Comparison of ENCODE assay signal across 20 cellular contexts in the genomic region with DNA sequence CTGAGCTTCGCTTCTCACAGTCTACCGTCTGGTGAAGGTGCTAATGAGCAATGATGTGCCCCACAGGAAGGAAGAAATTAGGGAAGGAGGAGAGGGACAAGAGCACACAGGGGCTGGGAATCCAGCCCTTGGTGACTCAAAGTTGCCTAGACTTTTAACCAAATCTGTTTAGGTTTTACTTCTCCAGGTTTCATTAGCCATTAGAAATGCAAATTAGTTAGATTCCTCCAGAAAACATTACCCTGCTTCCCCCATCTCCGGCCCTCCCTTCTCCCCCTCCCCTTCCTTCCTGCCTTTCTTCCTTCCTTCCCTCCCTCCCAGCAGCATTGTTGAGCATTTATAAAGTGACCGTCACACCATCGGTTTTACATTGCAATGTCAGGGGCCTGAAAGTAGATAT. TPM values are rescaled to one million over a fixed set of nuclear protein-coding genes. Genes with fewer than 3 reads are reported as not detected.
DNase-seq lines count a peak whose midpoint lies in the region; ATAC-seq and TF ChIP-seq lines count a peak whose summit lies in the region.
"Had no signal": no experiment of that assay in that cellular context is flagged by ENCODE, and none has a peak within 500 bp of the region (broad histone marks: within the 10 kb centered on the region; RNA-seq: fewer than 3 reads in every experiment).

No MANE protein-coding gene starts in this region.

- no peak overlapping the region for H3K56ac ChIP-seq in H9 (ENCODE audit: insufficient read length, low read depth, low read length)

- H3K27ac ChIP-seq in A673 (ENCODE audit: low read depth, low read length, poor library complexity, severe bottlenecking) (no peak overlapping the region), H9 (ENCODE audit: insufficient read length, low read depth, low read length) (peak overlapping the region; percentile 41), iPS-18a (ENCODE audit: low read length) (no peak overlapping the region), mesenchymal stem cell (ENCODE audit: low read length, poor library complexity, severe bottlenecking) (no peak overlapping the region)
- H3K27ac ChIP-seq: SK-N-MC had no signal

- H3K4me2 ChIP-seq in H9 (ENCODE audit: insufficient read depth, insufficient read length, low read length) (peak overlapping the region; percentile 41), mesenchymal stem cell (ENCODE audit: low read length, poor library complexity, severe bottlenecking) (no peak overlapping the region)

- peaks cover 7% of the 10 kb centered on the region for H3K23me2 ChIP-seq in H9 (ENCODE audit: insufficient read length, low read depth, low read length, poor library complexity, severe bottlenecking)

- DNase-seq in A673 (ENCODE audit: low spot score), result peak; percentile 71
- DNase-seq in H9, result no peak
- no peak for DNase-seq in WTC11 (ENCODE audit: low spot score)
- no peak for DNase-seq in MV-4-11 (lab: John Stamatoyannopoulos, UW)
- no peak for DNase-seq in mesenchymal stem cell
- no peak for DNase-seq in putamen (ENCODE audit: low spot score)
- no peak for DNase-seq in KG1 (lab: John Stamatoyannopoulos, UW)
- DNase-seq: CD8-positive, alpha-beta memory T cell; DMS53; EL; KBM-7; NCI-H1417; NCI-H187; NCI-H2107; NCI-H510A treated with DMSO at 0.1 percent for 48 hours; NCI-H774; OCI-M1; SHP77 had no signal

- no peak overlapping the region for H3T11ph ChIP-seq in H9 (ENCODE audit: low read length)

- no peaks in the 10 kb centered on the region for H3K79me2 ChIP-seq in H9 (ENCODE audit: insufficient read depth, low read length)

- H3K14ac ChIP-seq in H9 (ENCODE audit: insufficient read depth, low read length) (no peak overlapping the region), mesenchymal stem cell (ENCODE audit: low read length in 2 of 2) (no peak overlapping the region)

- no peak overlapping the region for H4K5ac ChIP-seq in H9 (ENCODE audit: insufficient read length, low read depth, low read length)

- H2BK12ac ChIP-seq in H9 (ENCODE audit: insufficient read length, low read depth, low read length), result no peak overlapping the region
- H2BK12ac ChIP-seq in mesenchymal stem cell (ENCODE audit: low read length in 2 of 2), result no peak overlapping the region

- no peak overlapping the region for H3K9ac ChIP-seq in H9 (ENCODE audit: extremely low read depth, insufficient read length, low read length)
- no peak overlapping the region for H3K9ac ChIP-seq in iPS-18a (ENCODE audit: low read length)
- no peak overlapping the region for H3K9ac ChIP-seq in mesenchymal stem cell (ENCODE audit: low read length)

- no peak overlapping the region for H2AK5ac ChIP-seq in H9 (ENCODE audit: insufficient read length, low read length)
- no peak overlapping the region for H2AK5ac ChIP-seq in mesenchymal stem cell (ENCODE audit: low read length, severe bottlenecking)

- H3K18ac ChIP-seq in H9 (ENCODE audit: insufficient read length, low read depth, low read length) (no peak overlapping the region), mesenchymal stem cell (ENCODE audit: low read depth in 1 of 2, low read length in 2 of 2) (no peak overlapping the region)

- TF ChIP-seq CTCF in A673 (conservative IDR thresholded peaks at IDR 0.05; ENCODE audit: low read depth, low read length) (no peak), H9 (conservative IDR thresholded peaks at IDR 0.05) (no peak), WTC11 (IDR thresholded peaks at IDR 0.05) (no peak)

- H3K4me1 ChIP-seq in A673 (ENCODE audit: insufficient read depth, low read length, poor library complexity, severe bottlenecking), result peaks cover 44% of the 10 kb centered on the region
- peaks cover 14% of the 10 kb centered on the region for H3K4me1 ChIP-seq in H9 (ENCODE audit: insufficient read depth, low read length)
- H3K4me1 ChIP-seq in iPS-18a (ENCODE audit: control insufficient read depth, low read depth, low read length), result peaks cover 41% of the 10 kb centered on the region
- peaks cover 14% of the 10 kb centered on the region for H3K4me1 ChIP-seq in mesenchymal stem cell (ENCODE audit: control insufficient read depth, insufficient read depth, low read depth, low read length)

- POLR2A ChIA-PET in A673 (lab: Charles Lee; ENCODE audit: low non-redundant PET), result no interaction called here
- POLR2A ChIA-PET in WTC11 (lab: Charles Lee), result interaction anchor here (1.4 to 1.5 kb wide), 2 partner anchors 11 to 171 kb away, joined by 3 to 4 read pairs; partner anchors contain the start of genes NKIRAS1 and RPL15

- H3K4me1 Mint-ChIP-seq in H9 (peaks cover 50 to 59% of the 10 kb centered on the region in 2 experiments), WTC11 (peaks cover 88% of the 10 kb centered on the region)
- H3K4me1 Mint-ChIP-seq: CD8-positive, alpha-beta memory T cell had no signal

- no peak overlapping the region for H4K91ac ChIP-seq in H9 (ENCODE audit: insufficient read length, low read depth, low read length)
- H4K91ac ChIP-seq in mesenchymal stem cell (ENCODE audit: low read length), result no peak overlapping the region

- H3K36me3 ChIP-seq in A673 (ENCODE audit: insufficient read depth, low read length, poor library complexity, severe bottlenecking), result no peaks in the 10 kb centered on the region
- no peaks in the 10 kb centered on the region for H3K36me3 ChIP-seq in iPS-18a (ENCODE audit: control insufficient read depth, low read depth, low read length)
- H3K36me3 ChIP-seq in mesenchymal stem cell (ENCODE audit: control insufficient read depth in 1 of 2, insufficient read depth in 2 of 2, low read depth in 1 of 2, low read length in 2 of 2), result no peaks in the 10 kb centered on the region

- H3K23ac ChIP-seq in H9 (ENCODE audit: insufficient read length, low read depth, low read length) (no peak overlapping the region), mesenchymal stem cell (ENCODE audit: low read length in 2 of 2) (no peak overlapping the region)

- H3K79me1 ChIP-seq in H9 (ENCODE audit: insufficient read depth, low read depth, low read length, poor library complexity, severe bottlenecking), result no peaks in the 10 kb centered on the region
- H3K79me1 ChIP-seq in mesenchymal stem cell (replicated peaks; ENCODE audit: low read length, poor library complexity, severe bottlenecking), result no peaks in the 10 kb centered on the region

- intact Hi-C loops in A673 (cut with micrococcal nuclease; ENCODE audit: unreplicated experiment), result no loop called here

- H3K27ac Mint-ChIP-seq in H9, result peak overlapping the region in 1 of 3 experiments; percentile 88; a peak in 2 of 7 replicates
- peak overlapping the region; percentile 68 for H3K27ac Mint-ChIP-seq in WTC11
- H3K27ac Mint-ChIP-seq: CD8-positive, alpha-beta memory T cell had no signal

- H4K8ac ChIP-seq in H9 (replicated peaks; ENCODE audit: insufficient read length, low read depth, low read length) (no peak overlapping the region), mesenchymal stem cell (ENCODE audit: low read length) (no peak overlapping the region)

- H4K20me1 ChIP-seq in H9 (ENCODE audit: control insufficient read depth, insufficient read depth, insufficient read length), result no peaks in the 10 kb centered on the region

- H3K27me3 ChIP-seq in A673 (replicated peaks; ENCODE audit: insufficient read depth, low read depth, low read length, poor library complexity) (no peaks in the 10 kb centered on the region), H9 (ENCODE audit: insufficient read depth, low read length) (peaks cover 25% of the 10 kb centered on the region; the same call in 1 of the 2 replicates), iPS-18a (ENCODE audit: control insufficient read depth, insufficient read depth, low read length) (peaks cover 49% of the 10 kb centered on the region), mesenchymal stem cell (ENCODE audit: control insufficient read depth in 1 of 2, insufficient read depth in 1 of 2, low read length in 2 of 2) (peaks cover 4 to 15% of the 10 kb centered on the region in 2 experiments)

- H3K9me3 ChIP-seq in A673 (ENCODE audit: low read depth, low read length, poor library complexity, severe bottlenecking) (no peaks in the 10 kb centered on the region), H9 (ENCODE audit: control insufficient read depth, low read depth, low read length) (no peaks in the 10 kb centered on the region), iPS-18a (ENCODE audit: control insufficient read depth, low read depth, low read length) (no peaks in the 10 kb centered on the region), mesenchymal stem cell (ENCODE audit: control insufficient read depth, low read length) (no peaks in the 10 kb centered on the region)

- H3K27me3 Mint-ChIP-seq in H9 (ENCODE audit: low read depth) (peaks cover 51% of the 10 kb centered on the region), WTC11 (ENCODE audit: low read depth) (peaks cover 49% of the 10 kb centered on the region)

- H2BK5ac ChIP-seq in H9 (ENCODE audit: insufficient read length, low read length) (no peak overlapping the region), mesenchymal stem cell (ENCODE audit: low read depth, low read length, poor library complexity, severe bottlenecking) (no peak overlapping the region)

- CTCF ChIA-PET in A673 (lab: Charles Lee) (interaction anchor here (0.5 kb wide), 2 partner anchors 10 to 116 kb away, joined by 3 to 4 read pairs; no protein-coding TSS in a partner anchor), WTC11 (lab: Charles Lee) (interaction anchor here (0.6 to 2.0 kb wide), 6 partner anchors 15 to 604 kb away, joined by 3 to 9 read pairs (median 4); no protein-coding TSS in a partner anchor)

- no peaks in the 10 kb centered on the region for H3K9me3 Mint-ChIP-seq in H9
- no peaks in the 10 kb centered on the region for H3K9me3 Mint-ChIP-seq in WTC11
- H3K9me3 Mint-ChIP-seq: CD8-positive, alpha-beta memory T cell had no signal

- H2AFZ ChIP-seq in H9 (ENCODE audit: low read length) (no peak overlapping the region), mesenchymal stem cell (ENCODE audit: low read depth, low read length) (no peak overlapping the region)

- no peak overlapping the region for H2BK15ac ChIP-seq in H9 (ENCODE audit: low read depth, low read length)
- no peak overlapping the region for H2BK15ac ChIP-seq in mesenchymal stem cell (ENCODE audit: low read depth, poor library complexity, severe bottlenecking)

- H3K4me3 ChIP-seq in A673 (ENCODE audit: low read depth, low read length, poor library complexity, severe bottlenecking), result no peak overlapping the region
- H3K4me3 ChIP-seq in iPS-18a (ENCODE audit: low read length), result peak overlapping the region; percentile 42
- no peak overlapping the region for H3K4me3 ChIP-seq in mesenchymal stem cell (ENCODE audit: insufficient read depth in 1 of 2, low read depth in 1 of 2, low read length in 2 of 2)
- H3K4me3 ChIP-seq: SK-N-MC had no signal

- BruUV-seq in A673 (replicated peaks; lab: Mats Ljungman, UMichigan), result no TSS peak

- no peak overlapping the region for H2BK20ac ChIP-seq in H9 (ENCODE audit: low read depth, low read length, poor library complexity, severe bottlenecking)

- peak; percentile 38 for ATAC-seq in WTC11

- no peaks in the 10 kb centered on the region for H3K36me3 Mint-ChIP-seq in H9 (ENCODE audit: insufficient read depth in 1 of 3, low read depth in 3 of 3)
- H3K36me3 Mint-ChIP-seq in WTC11, result no peaks in the 10 kb centered on the region
- H3K36me3 Mint-ChIP-seq: CD8-positive, alpha-beta memory T cell had no signal

- no peak overlapping the region for H2BK120ac ChIP-seq in H9 (ENCODE audit: low read depth, low read length, poor library complexity, severe bottlenecking)
- no peak overlapping the region for H2BK120ac ChIP-seq in mesenchymal stem cell (ENCODE audit: low read depth, low read length)

- H3K4ac ChIP-seq in H9 (ENCODE audit: low read depth, low read length) (no peak overlapping the region), mesenchymal stem cell (ENCODE audit: low read depth in 1 of 2, low read length in 2 of 2) (peak overlapping the region in 1 of 2 experiments; percentile 9)

- no CpG with 5 or more reads among the region's 5 CpGs for WGBS in H9 (ENCODE audit: extremely low coverage, insufficient read length, low lambda C conversion rate)
- 20% methylated on average over 5 of the region's 5 CpGs for WGBS in mesenchymal stem cell

- H3K4me3 Mint-ChIP-seq in H9 (peak overlapping the region; percentile 34 to 50; a peak in 4 of 5 replicates), WTC11 (peak overlapping the region; percentile 54)
- H3K4me3 Mint-ChIP-seq: CD8-positive, alpha-beta memory T cell had no signal

RNA-seq across cellular contexts. Expression of gene UBE2E1, which starts 59.3 kb away (rescaled TPM):
- 144 and 152 TPM in 2 replicates for total RNA-seq in A673 (2021)
- 130 and 142 TPM in 2 replicates for total RNA-seq in H9 (2021)
- total RNA-seq in WTC11 (2021), result 115 to 124 TPM (median 121 TPM) in 3 replicates
- polyA plus RNA-seq in mesenchymal stem cell (2013, experiment 1 of 2), result 181 TPM
- 175 TPM for polyA plus RNA-seq in mesenchymal stem cell (2013, experiment 2 of 2)
